ENCODE assay signal across 1 cellular context in the genomic region with DNA sequence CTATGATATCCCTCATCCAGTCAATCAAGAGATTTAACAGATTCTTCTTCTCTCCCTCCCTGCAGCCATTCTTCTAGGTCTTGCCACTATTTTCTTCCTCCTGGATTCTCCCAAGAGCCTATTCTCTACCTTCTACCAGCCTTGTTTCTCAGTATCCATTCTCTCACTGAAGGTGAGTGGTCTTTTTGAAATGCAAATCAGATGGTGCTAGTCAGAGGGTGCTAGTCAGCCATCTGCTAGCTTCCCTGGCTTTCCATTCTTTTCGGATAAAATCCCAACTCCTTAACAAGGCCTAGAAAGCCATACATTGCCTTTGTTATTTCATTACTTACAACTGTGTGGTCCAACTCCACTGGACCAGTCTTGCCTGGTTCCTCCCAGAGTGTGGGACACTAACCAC.
TF ChIP-seq lines count a peak whose summit lies in the region.

No MANE protein-coding gene starts in this region.

TF ChIP-seq in H1, 55 proteins besides CTCF, POLR2A, EP300 and RAD21:
- TF ChIP-seq SRF (IDR thresholded peaks at IDR 0.05; ENCODE audit: low read depth, low read length) (no peak), KDM1A (IDR thresholded peaks at IDR 0.05; ENCODE audit: borderline replicate concordance, low read length) (no peak), HDAC6 (IDR thresholded peaks at IDR 0.05; ENCODE audit: low read depth, low read length) (no peak), SP1 (IDR thresholded peaks at IDR 0.05; ENCODE audit: low read depth, low read length) (no peak), CBX8 (IDR thresholded peaks at IDR 0.05; ENCODE audit: borderline replicate concordance, low read depth, low read length) (no peak), NRF1 (IDR thresholded peaks at IDR 0.05; ENCODE audit: low read depth, low read length) (no peak), GTF2F1 (IDR thresholded peaks at IDR 0.05; ENCODE audit: borderline replicate concordance, low read depth, low read length) (no peak), POU5F1 (IDR thresholded peaks at IDR 0.05; ENCODE audit: low read depth, low read length) (no peak), JUN (IDR thresholded peaks at IDR 0.05; ENCODE audit: low read depth, low read length) (no peak), ZNF274 (IDR thresholded peaks at IDR 0.05; ENCODE audit: borderline replicate concordance, extremely low read depth, low read length) (no peak), JUND (IDR thresholded peaks at IDR 0.05; ENCODE audit: low read length) (no peak), FOSL1 (IDR thresholded peaks at IDR 0.05; ENCODE audit: insufficient read depth, low read depth, low read length) (no peak), RNF2 (IDR thresholded peaks at IDR 0.05; ENCODE audit: borderline replicate concordance, low read depth, low read length, missing control alignments, poor library complexity, severe bottlenecking) (no peak), MAFK (IDR thresholded peaks at IDR 0.05; ENCODE audit: low read depth, low read length) (no peak)
- TF ChIP-seq, protein P1, sequence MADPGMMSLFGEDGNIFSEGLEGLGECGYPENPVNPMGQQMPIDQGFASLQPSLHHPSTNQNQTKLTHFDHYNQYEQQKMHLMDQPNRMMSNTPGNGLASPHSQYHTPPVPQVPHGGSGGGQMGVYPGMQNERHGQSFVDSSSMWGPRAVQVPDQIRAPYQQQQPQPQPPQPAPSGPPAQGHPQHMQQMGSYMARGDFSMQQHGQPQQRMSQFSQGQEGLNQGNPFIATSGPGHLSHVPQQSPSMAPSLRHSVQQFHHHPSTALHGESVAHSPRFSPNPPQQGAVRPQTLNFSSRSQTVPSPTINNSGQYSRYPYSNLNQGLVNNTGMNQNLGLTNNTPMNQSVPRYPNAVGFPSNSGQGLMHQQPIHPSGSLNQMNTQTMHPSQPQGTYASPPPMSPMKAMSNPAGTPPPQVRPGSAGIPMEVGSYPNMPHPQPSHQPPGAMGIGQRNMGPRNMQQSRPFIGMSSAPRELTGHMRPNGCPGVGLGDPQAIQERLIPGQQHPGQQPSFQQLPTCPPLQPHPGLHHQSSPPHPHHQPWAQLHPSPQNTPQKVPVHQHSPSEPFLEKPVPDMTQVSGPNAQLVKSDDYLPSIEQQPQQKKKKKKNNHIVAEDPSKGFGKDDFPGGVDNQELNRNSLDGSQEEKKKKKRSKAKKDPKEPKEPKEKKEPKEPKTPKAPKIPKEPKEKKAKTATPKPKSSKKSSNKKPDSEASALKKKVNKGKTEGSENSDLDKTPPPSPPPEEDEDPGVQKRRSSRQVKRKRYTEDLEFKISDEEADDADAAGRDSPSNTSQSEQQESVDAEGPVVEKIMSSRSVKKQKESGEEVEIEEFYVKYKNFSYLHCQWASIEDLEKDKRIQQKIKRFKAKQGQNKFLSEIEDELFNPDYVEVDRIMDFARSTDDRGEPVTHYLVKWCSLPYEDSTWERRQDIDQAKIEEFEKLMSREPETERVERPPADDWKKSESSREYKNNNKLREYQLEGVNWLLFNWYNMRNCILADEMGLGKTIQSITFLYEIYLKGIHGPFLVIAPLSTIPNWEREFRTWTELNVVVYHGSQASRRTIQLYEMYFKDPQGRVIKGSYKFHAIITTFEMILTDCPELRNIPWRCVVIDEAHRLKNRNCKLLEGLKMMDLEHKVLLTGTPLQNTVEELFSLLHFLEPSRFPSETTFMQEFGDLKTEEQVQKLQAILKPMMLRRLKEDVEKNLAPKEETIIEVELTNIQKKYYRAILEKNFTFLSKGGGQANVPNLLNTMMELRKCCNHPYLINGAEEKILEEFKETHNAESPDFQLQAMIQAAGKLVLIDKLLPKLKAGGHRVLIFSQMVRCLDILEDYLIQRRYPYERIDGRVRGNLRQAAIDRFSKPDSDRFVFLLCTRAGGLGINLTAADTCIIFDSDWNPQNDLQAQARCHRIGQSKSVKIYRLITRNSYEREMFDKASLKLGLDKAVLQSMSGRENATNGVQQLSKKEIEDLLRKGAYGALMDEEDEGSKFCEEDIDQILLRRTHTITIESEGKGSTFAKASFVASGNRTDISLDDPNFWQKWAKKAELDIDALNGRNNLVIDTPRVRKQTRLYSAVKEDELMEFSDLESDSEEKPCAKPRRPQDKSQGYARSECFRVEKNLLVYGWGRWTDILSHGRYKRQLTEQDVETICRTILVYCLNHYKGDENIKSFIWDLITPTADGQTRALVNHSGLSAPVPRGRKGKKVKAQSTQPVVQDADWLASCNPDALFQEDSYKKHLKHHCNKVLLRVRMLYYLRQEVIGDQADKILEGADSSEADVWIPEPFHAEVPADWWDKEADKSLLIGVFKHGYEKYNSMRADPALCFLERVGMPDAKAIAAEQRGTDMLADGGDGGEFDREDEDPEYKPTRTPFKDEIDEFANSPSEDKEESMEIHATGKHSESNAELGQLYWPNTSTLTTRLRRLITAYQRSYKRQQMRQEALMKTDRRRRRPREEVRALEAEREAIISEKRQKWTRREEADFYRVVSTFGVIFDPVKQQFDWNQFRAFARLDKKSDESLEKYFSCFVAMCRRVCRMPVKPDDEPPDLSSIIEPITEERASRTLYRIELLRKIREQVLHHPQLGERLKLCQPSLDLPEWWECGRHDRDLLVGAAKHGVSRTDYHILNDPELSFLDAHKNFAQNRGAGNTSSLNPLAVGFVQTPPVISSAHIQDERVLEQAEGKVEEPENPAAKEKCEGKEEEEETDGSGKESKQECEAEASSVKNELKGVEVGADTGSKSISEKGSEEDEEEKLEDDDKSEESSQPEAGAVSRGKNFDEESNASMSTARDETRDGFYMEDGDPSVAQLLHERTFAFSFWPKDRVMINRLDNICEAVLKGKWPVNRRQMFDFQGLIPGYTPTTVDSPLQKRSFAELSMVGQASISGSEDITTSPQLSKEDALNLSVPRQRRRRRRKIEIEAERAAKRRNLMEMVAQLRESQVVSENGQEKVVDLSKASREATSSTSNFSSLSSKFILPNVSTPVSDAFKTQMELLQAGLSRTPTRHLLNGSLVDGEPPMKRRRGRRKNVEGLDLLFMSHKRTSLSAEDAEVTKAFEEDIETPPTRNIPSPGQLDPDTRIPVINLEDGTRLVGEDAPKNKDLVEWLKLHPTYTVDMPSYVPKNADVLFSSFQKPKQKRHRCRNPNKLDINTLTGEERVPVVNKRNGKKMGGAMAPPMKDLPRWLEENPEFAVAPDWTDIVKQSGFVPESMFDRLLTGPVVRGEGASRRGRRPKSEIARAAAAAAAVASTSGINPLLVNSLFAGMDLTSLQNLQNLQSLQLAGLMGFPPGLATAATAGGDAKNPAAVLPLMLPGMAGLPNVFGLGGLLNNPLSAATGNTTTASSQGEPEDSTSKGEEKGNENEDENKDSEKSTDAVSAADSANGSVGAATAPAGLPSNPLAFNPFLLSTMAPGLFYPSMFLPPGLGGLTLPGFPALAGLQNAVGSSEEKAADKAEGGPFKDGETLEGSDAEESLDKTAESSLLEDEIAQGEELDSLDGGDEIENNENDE (IDR thresholded peaks at IDR 0.05; ENCODE audit: insufficient replicate concordance, low read length), result no peak
- TF ChIP-seq, protein P2, sequence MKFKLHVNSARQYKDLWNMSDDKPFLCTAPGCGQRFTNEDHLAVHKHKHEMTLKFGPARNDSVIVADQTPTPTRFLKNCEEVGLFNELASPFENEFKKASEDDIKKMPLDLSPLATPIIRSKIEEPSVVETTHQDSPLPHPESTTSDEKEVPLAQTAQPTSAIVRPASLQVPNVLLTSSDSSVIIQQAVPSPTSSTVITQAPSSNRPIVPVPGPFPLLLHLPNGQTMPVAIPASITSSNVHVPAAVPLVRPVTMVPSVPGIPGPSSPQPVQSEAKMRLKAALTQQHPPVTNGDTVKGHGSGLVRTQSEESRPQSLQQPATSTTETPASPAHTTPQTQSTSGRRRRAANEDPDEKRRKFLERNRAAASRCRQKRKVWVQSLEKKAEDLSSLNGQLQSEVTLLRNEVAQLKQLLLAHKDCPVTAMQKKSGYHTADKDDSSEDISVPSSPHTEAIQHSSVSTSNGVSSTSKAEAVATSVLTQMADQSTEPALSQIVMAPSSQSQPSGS (IDR thresholded peaks at IDR 0.05; ENCODE audit: low read length), result no peak
- TF ChIP-seq, protein P3, sequence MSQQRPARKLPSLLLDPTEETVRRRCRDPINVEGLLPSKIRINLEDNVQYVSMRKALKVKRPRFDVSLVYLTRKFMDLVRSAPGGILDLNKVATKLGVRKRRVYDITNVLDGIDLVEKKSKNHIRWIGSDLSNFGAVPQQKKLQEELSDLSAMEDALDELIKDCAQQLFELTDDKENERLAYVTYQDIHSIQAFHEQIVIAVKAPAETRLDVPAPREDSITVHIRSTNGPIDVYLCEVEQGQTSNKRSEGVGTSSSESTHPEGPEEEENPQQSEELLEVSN (IDR thresholded peaks at IDR 0.05), result no peak
TF ChIP-seq in H1: peak in this region for 0.
